11 cellular contexts compared by ENCODE assay signal in genomic region chr2:157182204-157182709, GRCh38.
A peak's percentile ranks its signal among the peaks of the same experiment; 100 is the strongest.
DNase-seq lines count a peak whose midpoint lies in the region; ATAC-seq and TF ChIP-seq lines count a peak whose summit lies in the region.
"Had no signal": no experiment of that assay in that cellular context is flagged by ENCODE, and none has a peak within 500 bp of the region (broad histone marks: within the 10 kb centered on the region; RNA-seq: fewer than 3 reads in every experiment).

No MANE protein-coding gene starts in this region.

- H3K4me1 ChIP-seq in gastroesophageal sphincter = no peaks in the 10 kb centered on the region

- peak overlapping the region; percentile 92 for H3K27ac ChIP-seq in AG04450 (ENCODE audit: low read depth, low read length)
- H3K27ac ChIP-seq in VCaP = peak overlapping the region; percentile 57
- H3K27ac ChIP-seq in gastroesophageal sphincter = peak overlapping the region in 2 of 4 donors; percentile 4 to 47

- CTCF ChIA-PET in AG04450 (lab: Charles Lee) (interaction anchor here (1.3 kb wide), 1 partner anchor 1805 kb away, joined by 3 read pairs; no protein-coding TSS in a partner anchor), GM10248 (lab: Yijun Ruan, JAX) (interaction anchor here (1.2 to 3.5 kb wide), 2 partner anchors 11 to 385 kb away, joined by 3 to 25 read pairs; no protein-coding TSS in a partner anchor)

- WGBS in gastroesophageal sphincter (ENCODE audit: low coverage in 1 of 2), 2 donors = 77 to 78% methylated on average over 4 to 6 of the region's 6 CpGs

- DNase-seq in AG04450 (ENCODE audit: low read depth, low spot score) (no peak), NCI-H1694 (lab: John Stamatoyannopoulos, UW) (peak; percentile 99), inferior parietal cortex (ENCODE audit: extremely low spot score) (peak; percentile 52), GM10248 (ENCODE audit: extremely low spot score) (no peak), kidney tubule cell (ENCODE audit: low spot score) (no peak), GM13977 (ENCODE audit: low spot score) (no peak)
- DNase-seq: activated CD4-positive, alpha-beta T cell treated with anti-CD3 and anti-CD28 coated beads for 4 hours; activated T-cell treated with anti-CD3 and anti-CD28 coated beads, Interleukin-2, amount 50 U/mL, for 72 hours; stimulated activated CD4-positive, alpha-beta T cell treated with anti-CD3 and anti-CD28 coated beads, Interleukin-2, amount 100 ng/mL, for 24 hours had no signal

- no peak overlapping the region for H3K4me3 ChIP-seq in AG04450 (ENCODE audit: low read depth, low read length)
- no peak overlapping the region for H3K4me3 ChIP-seq in gastroesophageal sphincter

- H3K27me3 ChIP-seq in AG04450 (ENCODE audit: control insufficient read depth, insufficient read depth, low read length) (no peaks in the 10 kb centered on the region), gastroesophageal sphincter (no peaks in the 10 kb centered on the region)

- in situ Hi-C loops in GM13977 (cut with MboI; ENCODE audit: low pct_unique_long_range_greater_than_20kb, low sequenced_read_pairs, unreplicated experiment) = no loop called here

- no peaks in the 10 kb centered on the region for H3K36me3 ChIP-seq in gastroesophageal sphincter

- TF ChIP-seq POLR2A in gastroesophageal sphincter (IDR thresholded peaks at IDR 0.05) = no peak

- ATAC-seq in gastroesophageal sphincter = no peak

- TF ChIP-seq CTCF in AG04450 (IDR thresholded peaks at IDR 0.05; ENCODE audit: low read depth, low read length) (no peak), VCaP (conservative IDR thresholded peaks at IDR 0.05) (no peak), GM10248 (IDR thresholded peaks at IDR 0.05; ENCODE audit: control extremely low read depth, extremely low read depth, low read depth, missing control alignments) (no peak), gastroesophageal sphincter (IDR thresholded peaks at IDR 0.05) (no peak), GM13977 (IDR thresholded peaks at IDR 0.05; ENCODE audit: extremely low read depth, insufficient read depth, missing control alignments) (no peak)

- POLR2A ChIA-PET in AG04450 (lab: Yijun Ruan, JAX) = interaction anchor here (0.9 to 2.0 kb wide), 2 partner anchors 8 to 126 kb away, joined by 4 to 11 read pairs; no protein-coding TSS in a partner anchor
- POLR2A ChIA-PET in GM10248 (lab: Yijun Ruan, JAX) = no interaction called here

- no peak for TF ChIP-seq EP300 in gastroesophageal sphincter (IDR thresholded peaks at IDR 0.05)

- H3K9me3 ChIP-seq in AG04450 (ENCODE audit: control insufficient read depth, insufficient read depth, low read length) = no peaks in the 10 kb centered on the region
- no peaks in the 10 kb centered on the region for H3K9me3 ChIP-seq in gastroesophageal sphincter

Comparison
In these comparisons a context has a peak if more than half of its experiments do, and no peak if none do; other contexts are left out.
1. DNase-seq: peak in NCI-H1694 (single experiment) and inferior parietal cortex (single experiment); none in AG04450 (single experiment), GM10248 (single experiment), kidney tubule cell (single experiment) and GM13977 (single experiment).